ENCODE assay signal across 26 cellular contexts in genomic region chr16:71428883-71429282, GRCh38. TPM values are rescaled to one million over a fixed set of nuclear protein-coding genes. Genes with fewer than 3 reads are reported as not detected.
DNase-seq lines count a peak whose midpoint lies in the region; FAIRE-seq and TF ChIP-seq lines count a peak whose summit lies in the region.
"Had no signal": no experiment of that assay in that cellular context is flagged by ENCODE, and none has a peak within 500 bp of the region (broad histone marks: within the 10 kb centered on the region; RNA-seq: fewer than 3 reads in every experiment).

No MANE protein-coding gene starts in this region.

- H3K4me1 Mint-ChIP-seq in HFFc6 (ENCODE audit: low read depth) = peaks cover 16% of the 10 kb centered on the region

- peak overlapping the region; percentile 40 for H3K27ac Mint-ChIP-seq in HFFc6
- H3K27ac Mint-ChIP-seq: CD4-positive, CD25-positive, alpha-beta regulatory T cell had no signal

- no peaks in the 10 kb centered on the region; the same call in 1 of the 2 replicates for H3K9me3 Mint-ChIP-seq in HFFc6

- no peak for TF ChIP-seq CTCF in HFFc6 (IDR thresholded peaks at IDR 0.05)
- no peak for TF ChIP-seq CTCF in cardiac fibroblast (IDR thresholded peaks at IDR 0.05; ENCODE audit: low read depth, low read length)

- no peak for FAIRE-seq in GM19239 (lab: Jason Lieb, UNC)
- FAIRE-seq: A204.1, D721Med, GM12892, H54 had no signal

- H3K27me3 Mint-ChIP-seq in HFFc6 (ENCODE audit: insufficient read depth) = peaks cover 34% of the 10 kb centered on the region

- peak; percentile 39 for DNase-seq in A172 (ENCODE audit: low spot score)
- DNase-seq in HFFc6 = peak; percentile 81
- DNase-seq in T1000 (lab: John Stamatoyannopoulos, UW) = peak; percentile 59
- peak; percentile 11 to 48 for DNase-seq in cardiac fibroblast (ENCODE audit: low read depth in 2 of 2)
- DNase-seq in activated CD8-positive, alpha-beta memory T cell treated with anti-CD3 and anti-CD28 coated beads, Interleukin-2, amount 50 U/mL, for 4 hours = no peak
- DNase-seq in T-helper 1 cell = no peak
- no peak for DNase-seq in middle frontal gyrus (ENCODE audit: extremely low spot score, low spot score)
- no peak for DNase-seq in GM19239 (ENCODE audit: insufficient read length, low spot score)
- DNase-seq: CD4-positive, CD25-positive, alpha-beta regulatory T cell; DMS53; Kasumi-1; MV-4-11; NCI-H1105; NCI-H1436 treated with DMSO at 0.1 percent for 48 hours; NCI-H1930; NCI-H2107; NCI-H446 treated with DMSO at 0.1 percent for 48 hours; NCI-H69; SHP77 had no signal

- no peaks in the 10 kb centered on the region for H3K36me3 Mint-ChIP-seq in HFFc6 (ENCODE audit: low read depth)
- H3K36me3 Mint-ChIP-seq: CD4-positive, CD25-positive, alpha-beta regulatory T cell had no signal

- H3K4me3 Mint-ChIP-seq in HFFc6 = no peak overlapping the region
- H3K4me3 Mint-ChIP-seq: CD4-positive, CD25-positive, alpha-beta regulatory T cell had no signal

- H3K4me3 ChIP-seq in cardiac fibroblast (replicated peaks in 1 of 2; ENCODE audit: low read depth in 2 of 2, low read length in 2 of 2) = no peak overlapping the region
- H3K4me3 ChIP-seq: BLaER1 had no signal

RNA-seq across cellular contexts. Expression of gene TLE7, which starts 13.0 kb away (rescaled TPM):
- not detected in 2 replicates for total RNA-seq in A172 (2014; rRNA removed; shearing (Covaris generic))
- not detected for total RNA-seq in HFFc6 (2021; fragmentation: NEBNext Ultra II Directional; extraction: Animal tissue kit (Norgen Biotek cat#: 25700))
- total RNA-seq: CD4-positive, CD25-positive, alpha-beta regulatory T cell; MCF 10A; SK-MEL-5 had no signal

RNA-seq across cellular contexts. Expression of gene ZNF23, which starts 33.2 kb away (rescaled TPM):
- 10.1 and 16.3 TPM in 2 replicates for total RNA-seq in A172 (2014; rRNA removed; shearing (Covaris generic))
- 10 to 100 TPM; 12.8 to 16.3 (median 14.5) TPM for total RNA-seq in HFFc6 (2021; fragmentation: NEBNext Ultra II Directional; extraction: Animal tissue kit (Norgen Biotek cat#: 25700))

Comparison
In these comparisons a context has a peak if more than half of its experiments do, and no peak if none do; other contexts are left out.
1. DNase-seq: peak in A172 (single experiment), HFFc6 (single experiment), T1000 (single experiment) and cardiac fibroblast (2 of 2); none in activated CD8-positive, alpha-beta memory T cell treated with anti-CD3 and anti-CD28 coated beads, Interleukin-2, amount 50 U/mL, for 4 hours (single experiment), T-helper 1 cell (0 of 5), middle frontal gyrus (single experiment) and GM19239 (single experiment).